32 cellular contexts compared by ENCODE assay signal in the genomic region with DNA sequence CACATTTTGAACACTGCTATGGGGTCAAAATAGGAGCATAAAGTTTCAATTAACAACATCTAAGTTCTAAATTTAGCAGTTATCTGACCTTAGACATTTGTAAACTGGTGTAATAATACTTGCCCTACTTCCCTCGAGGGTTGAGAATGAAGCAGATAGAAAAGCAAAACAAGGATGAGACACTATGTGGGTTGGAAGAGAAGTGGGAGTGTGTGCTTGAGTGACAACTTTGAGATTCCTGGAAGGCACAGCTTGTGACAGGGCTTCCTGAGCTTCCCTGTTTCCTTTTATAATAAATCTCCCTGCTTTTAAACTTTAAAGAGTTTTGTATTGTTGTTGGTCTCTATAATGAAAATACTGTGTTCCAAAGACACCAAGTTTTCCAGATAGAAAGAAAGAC.
"Had no signal": no experiment of that assay in that cellular context is flagged by ENCODE, and none has a peak within 500 bp of the region (broad histone marks: within the 10 kb centered on the region; RNA-seq: fewer than 3 reads in every experiment).

No MANE protein-coding gene starts in this region.

- H3K36me3 Mint-ChIP-seq: activated naive CD8-positive, alpha-beta T cell had no signal

- ATAC-seq: activated CD8-positive, alpha-beta T cell treated with anti-CD3 and anti-CD28 coated beads for 36 hours; activated T-cell treated with anti-CD3 and anti-CD28 coated beads, Interleukin-2, amount 50 U/mL, for 4 hours; activated T-helper 17 cell treated with anti-CD3 and anti-CD28 coated beads, Interleukin-2, amount 50 U/mL, for 72 hours; effector memory CD8-positive, alpha-beta T cell; foreskin keratinocyte; gastrocnemius medialis; T-helper 17 cell; WTC11 had no signal

- H3K27me3 ChIP-seq: brain microvascular endothelial cell, esophagus muscularis mucosa, foreskin keratinocyte, gastrocnemius medialis had no signal

- H3K4me1 Mint-ChIP-seq: activated T-helper 17 cell treated with anti-CD3 and anti-CD28 coated beads, Interleukin-2, amount 50 U/mL, for 72 hours; T-helper 17 cell; WTC11 had no signal

- H3K27ac Mint-ChIP-seq: activated CD8-positive, alpha-beta T cell treated with anti-CD3 and anti-CD28 coated beads for 36 hours; activated naive CD8-positive, alpha-beta T cell; activated T-helper 17 cell treated with anti-CD3 and anti-CD28 coated beads, Interleukin-2, amount 50 U/mL, for 72 hours; effector memory CD8-positive, alpha-beta T cell; T-helper 17 cell; T-helper 2 cell treated with Interferon-gamma antibody and Interleukin-4, amounts not matched to agents 5 μg/mL and 100 μg/mL, for 36 hours; WTC11 had no signal

- H3K27ac ChIP-seq: brain microvascular endothelial cell, esophagus muscularis mucosa, foreskin keratinocyte, gastrocnemius medialis had no signal

- H3K4me3 Mint-ChIP-seq: activated CD8-positive, alpha-beta T cell treated with anti-CD3 and anti-CD28 coated beads for 36 hours; activated naive CD8-positive, alpha-beta T cell; activated T-cell treated with anti-CD3 and anti-CD28 coated beads, Interleukin-2, amount 50 U/mL, for 4 hours; activated T-helper 17 cell treated with anti-CD3 and anti-CD28 coated beads, Interleukin-2, amount 50 U/mL, for 72 hours; effector memory CD8-positive, alpha-beta T cell; T-helper 17 cell; T-helper 2 cell treated with Interferon-gamma antibody and Interleukin-4, amounts not matched to agents 5 μg/mL and 100 μg/mL, for 36 hours; WTC11 had no signal

- H3K36me3 ChIP-seq: brain microvascular endothelial cell, esophagus muscularis mucosa, gastrocnemius medialis had no signal

- DNase-seq: activated CD4-positive, alpha-beta T cell treated with anti-CD3 and anti-CD28 coated beads for 48 hours; activated CD4-positive, alpha-beta T cell treated with anti-CD3 and anti-CD28 coated beads, Interleukin-2, amount 50 U/mL, for 1 hour; activated CD4-positive, alpha-beta T cell treated with anti-CD3 and anti-CD28 coated beads, Interleukin-2, amount 50 U/mL, for 48 hours; activated CD8-positive, alpha-beta memory T cell treated with anti-CD3 and anti-CD28 coated beads for 24 hours; activated CD8-positive, alpha-beta T cell treated with anti-CD3 and anti-CD28 coated beads for 36 hours; activated effector memory CD4-positive, alpha-beta T cell treated with Interleukin-2 at 50 U/mL for 16 hours; activated gamma-delta T cell treated with Interleukin-2 at 50 U/mL for 16 hours; activated naive CD4-positive, alpha-beta T cell treated with anti-CD3 and anti-CD28 coated beads, Interleukin-2, amount 50 U/mL, for 16 hours; activated naive CD4-positive, alpha-beta T cell treated with Interleukin-2 at 50 U/mL for 16 hours; activated T-cell treated with anti-CD3 and anti-CD28 coated beads, Interleukin-2, amount 50 U/mL, for 4 hours; amniotic stem cell; anterior cingulate cortex; brain microvascular endothelial cell; cortex of kidney; dermis blood vessel endothelial cell; effector CD4-positive, alpha-beta T cell; effector memory CD8-positive, alpha-beta T cell; erythroblast; foreskin keratinocyte; gastrocnemius medialis; glutamatergic neuron; T-helper 1 cell; T-helper 17 cell; T1000 had no signal

- H3K27me3 Mint-ChIP-seq: activated CD8-positive, alpha-beta T cell treated with anti-CD3 and anti-CD28 coated beads for 36 hours; activated naive CD8-positive, alpha-beta T cell; activated T-helper 17 cell treated with anti-CD3 and anti-CD28 coated beads, Interleukin-2, amount 50 U/mL, for 72 hours; effector memory CD8-positive, alpha-beta T cell; T-helper 17 cell had no signal

- H3K4me3 ChIP-seq: esophagus muscularis mucosa, gastrocnemius medialis had no signal

- H3K9me3 ChIP-seq: esophagus muscularis mucosa, gastrocnemius medialis had no signal

- FAIRE-seq: astrocyte, bronchial epithelial cell, colon had no signal
